Comparison of ENCODE assay signal across 20 cellular contexts in the genomic region with DNA sequence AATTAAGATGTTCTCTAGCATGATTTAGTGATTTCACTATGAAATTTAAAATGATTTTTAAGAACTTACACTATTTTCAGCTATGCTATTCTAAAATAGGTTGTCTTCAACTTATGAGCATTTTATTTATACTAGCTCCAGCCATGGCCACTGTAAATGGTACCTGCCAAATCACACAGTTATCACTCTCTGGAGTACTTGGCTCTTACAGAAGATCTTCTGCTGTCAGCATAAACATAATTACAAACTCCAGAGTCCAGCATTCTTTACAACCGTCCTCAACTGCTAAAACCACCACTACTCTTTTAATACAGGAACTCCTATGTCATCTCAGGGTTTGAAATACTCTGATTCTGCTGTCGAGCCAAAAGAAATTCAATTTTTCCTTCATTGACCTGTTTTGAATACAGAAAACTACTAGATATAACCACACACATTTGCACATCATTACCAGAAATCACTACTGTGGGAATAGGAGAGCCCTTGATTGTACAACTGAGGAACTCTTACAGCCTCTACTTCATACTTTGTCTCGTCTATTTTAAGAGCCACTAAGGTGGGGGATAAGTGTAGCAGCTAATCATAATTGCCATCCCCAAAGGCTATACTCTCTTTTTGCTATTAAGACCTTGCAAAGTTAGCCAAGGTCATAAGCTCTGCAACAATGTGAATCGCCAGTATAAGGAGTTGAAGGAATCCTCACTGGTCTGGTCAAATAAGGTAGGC.
"Had no signal": no experiment of that assay in that cellular context is flagged by ENCODE, and none has a peak within 500 bp of the region (broad histone marks: within the 10 kb centered on the region; RNA-seq: fewer than 3 reads in every experiment).

No MANE protein-coding gene starts in this region.

- H3K4me1 Mint-ChIP-seq: endodermal cell, memory B cell, nephron had no signal

- FAIRE-seq: endothelial cell of umbilical vein, islet of Langerhans had no signal

- DNase-seq: colonic mucosa; effector CD4-positive, alpha-beta T cell; endodermal cell; erythroblast; foreskin keratinocyte; hypothalamus; kidney glomerular epithelial cell; lower lobe of right lung; midbrain; stimulated activated CD4-positive, alpha-beta T cell treated with anti-CD3 and anti-CD28 coated beads, Interleukin-2, amount 100 ng/mL, for 48 hours; tibial artery; upper lobe of left lung; uterus had no signal

- H3K27ac ChIP-seq: colonic mucosa, foreskin keratinocyte, lower lobe of right lung, tibial artery, upper lobe of left lung, uterus had no signal

- H3K27ac Mint-ChIP-seq: endodermal cell; memory B cell; stimulated activated naive CD8-positive, alpha-beta T cell treated with anti-CD3 and anti-CD28 coated beads, Interleukin-15, Interleukin-2, amounts not matched to agents 100 ng/mL and 50 ng/mL, for 24 hours had no signal

- H3K9me3 ChIP-seq: colonic mucosa, lower lobe of right lung, tibial artery, upper lobe of left lung, uterus had no signal

- H3K4me1 ChIP-seq: colonic mucosa, foreskin keratinocyte, lower lobe of right lung, tibial artery, upper lobe of left lung, uterus had no signal

- H3K27me3 Mint-ChIP-seq: memory B cell; stimulated activated naive CD8-positive, alpha-beta T cell treated with anti-CD3 and anti-CD28 coated beads, Interleukin-15, Interleukin-2, amounts not matched to agents 100 ng/mL and 50 ng/mL, for 24 hours had no signal

- ATAC-seq: foreskin keratinocyte, left lobe of liver, lower lobe of right lung had no signal

- H3K36me3 ChIP-seq: colonic mucosa, uterus had no signal

- H3K9me3 Mint-ChIP-seq: endodermal cell; nephron; stimulated activated naive CD8-positive, alpha-beta T cell treated with anti-CD3 and anti-CD28 coated beads, Interleukin-15, Interleukin-2, amounts not matched to agents 100 ng/mL and 50 ng/mL, for 24 hours had no signal

- H3K4me3 Mint-ChIP-seq: endodermal cell; memory B cell; nephron; stimulated activated naive CD8-positive, alpha-beta T cell treated with anti-CD3 and anti-CD28 coated beads, Interleukin-15, Interleukin-2, amounts not matched to agents 100 ng/mL and 50 ng/mL, for 24 hours had no signal

- H3K4me3 ChIP-seq: colonic mucosa, lower lobe of right lung, smooth muscle cell, tibial artery, upper lobe of left lung, uterus had no signal

- H3K27me3 ChIP-seq: colonic mucosa, foreskin keratinocyte, tibial artery, upper lobe of left lung, uterus had no signal
